Comparison of ENCODE assay signal across 2 cellular contexts in the genomic region with DNA sequence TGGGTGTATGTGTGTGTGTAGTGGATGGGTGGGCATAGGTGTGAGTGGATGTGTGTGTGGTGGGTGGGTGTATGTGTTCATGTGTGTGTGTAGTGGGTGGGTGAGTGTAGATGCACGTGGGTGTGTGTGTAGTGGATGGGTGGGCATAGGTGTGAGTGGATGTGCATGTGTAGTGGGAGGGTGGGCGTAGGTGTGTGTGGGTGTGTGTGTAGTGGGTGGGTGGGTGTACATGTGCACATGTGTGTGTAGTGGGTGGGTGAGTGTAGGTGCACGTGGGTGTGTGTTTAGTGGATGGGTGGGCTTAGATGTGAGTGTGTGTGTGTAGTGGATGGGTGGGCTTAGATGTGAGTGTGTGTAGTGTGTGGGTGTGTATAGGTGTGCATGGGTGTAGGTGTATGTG.
TF ChIP-seq lines count a peak whose summit lies in the region.

No MANE protein-coding gene starts in this region.

TF ChIP-seq in IMR-90, 13 proteins besides CTCF, POLR2A, EP300 and RAD21:
- TF ChIP-seq BHLHE40 (IDR thresholded peaks at IDR 0.05; ENCODE audit: low read depth, low read length) (no peak), FOS (IDR thresholded peaks at IDR 0.05; ENCODE audit: low read depth, low read length) (no peak), CEBPB (IDR thresholded peaks at IDR 0.05; ENCODE audit: low read depth, low read length) (no peak), CHD1 (IDR thresholded peaks at IDR 0.05; ENCODE audit: low read depth, low read length) (no peak), NFE2L2 (IDR thresholded peaks at IDR 0.05; ENCODE audit: low read depth, low read length) (no peak), MAFK (IDR thresholded peaks at IDR 0.05; ENCODE audit: low read depth, low read length) (no peak), RFX5 (IDR thresholded peaks at IDR 0.05; ENCODE audit: low read depth, low read length) (no peak), SMC3 (IDR thresholded peaks at IDR 0.05; ENCODE audit: low read depth, low read length) (no peak), MAZ (IDR thresholded peaks at IDR 0.05; ENCODE audit: borderline replicate concordance, low read depth, low read length) (no peak), RCOR1 (IDR thresholded peaks at IDR 0.05; ENCODE audit: insufficient replicate concordance, low read length) (no peak), MXI1 (IDR thresholded peaks at IDR 0.05; ENCODE audit: borderline replicate concordance, low read depth, low read length) (no peak)
- TF ChIP-seq, protein P1, sequence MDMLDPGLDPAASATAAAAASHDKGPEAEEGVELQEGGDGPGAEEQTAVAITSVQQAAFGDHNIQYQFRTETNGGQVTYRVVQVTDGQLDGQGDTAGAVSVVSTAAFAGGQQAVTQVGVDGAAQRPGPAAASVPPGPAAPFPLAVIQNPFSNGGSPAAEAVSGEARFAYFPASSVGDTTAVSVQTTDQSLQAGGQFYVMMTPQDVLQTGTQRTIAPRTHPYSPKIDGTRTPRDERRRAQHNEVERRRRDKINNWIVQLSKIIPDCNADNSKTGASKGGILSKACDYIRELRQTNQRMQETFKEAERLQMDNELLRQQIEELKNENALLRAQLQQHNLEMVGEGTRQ (IDR thresholded peaks at IDR 0.05; ENCODE audit: low read depth, low read length): no peak
- TF ChIP-seq, protein P2, sequence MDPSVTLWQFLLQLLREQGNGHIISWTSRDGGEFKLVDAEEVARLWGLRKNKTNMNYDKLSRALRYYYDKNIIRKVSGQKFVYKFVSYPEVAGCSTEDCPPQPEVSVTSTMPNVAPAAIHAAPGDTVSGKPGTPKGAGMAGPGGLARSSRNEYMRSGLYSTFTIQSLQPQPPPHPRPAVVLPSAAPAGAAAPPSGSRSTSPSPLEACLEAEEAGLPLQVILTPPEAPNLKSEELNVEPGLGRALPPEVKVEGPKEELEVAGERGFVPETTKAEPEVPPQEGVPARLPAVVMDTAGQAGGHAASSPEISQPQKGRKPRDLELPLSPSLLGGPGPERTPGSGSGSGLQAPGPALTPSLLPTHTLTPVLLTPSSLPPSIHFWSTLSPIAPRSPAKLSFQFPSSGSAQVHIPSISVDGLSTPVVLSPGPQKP (IDR thresholded peaks at IDR 0.05; ENCODE audit: borderline replicate concordance, low read depth, low read length): no peak

TF ChIP-seq in H1, 55 proteins besides CTCF, POLR2A, EP300 and RAD21:
- TF ChIP-seq, protein P3, sequence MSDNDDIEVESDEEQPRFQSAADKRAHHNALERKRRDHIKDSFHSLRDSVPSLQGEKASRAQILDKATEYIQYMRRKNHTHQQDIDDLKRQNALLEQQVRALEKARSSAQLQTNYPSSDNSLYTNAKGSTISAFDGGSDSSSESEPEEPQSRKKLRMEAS (IDR thresholded peaks at IDR 0.05): no peak
- TF ChIP-seq POU5F1 (IDR thresholded peaks at IDR 0.05; ENCODE audit: low read depth, low read length): no peak
- TF ChIP-seq, protein P4, sequence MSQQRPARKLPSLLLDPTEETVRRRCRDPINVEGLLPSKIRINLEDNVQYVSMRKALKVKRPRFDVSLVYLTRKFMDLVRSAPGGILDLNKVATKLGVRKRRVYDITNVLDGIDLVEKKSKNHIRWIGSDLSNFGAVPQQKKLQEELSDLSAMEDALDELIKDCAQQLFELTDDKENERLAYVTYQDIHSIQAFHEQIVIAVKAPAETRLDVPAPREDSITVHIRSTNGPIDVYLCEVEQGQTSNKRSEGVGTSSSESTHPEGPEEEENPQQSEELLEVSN (IDR thresholded peaks at IDR 0.05): no peak
- no peak for TF ChIP-seq RNF2 (IDR thresholded peaks at IDR 0.05; ENCODE audit: borderline replicate concordance, low read depth, low read length, missing control alignments, poor library complexity, severe bottlenecking)
- no peak for TF ChIP-seq CTBP2 (IDR thresholded peaks at IDR 0.05; ENCODE audit: borderline replicate concordance, insufficient read depth, insufficient read length, low read length)
- TF ChIP-seq MAFK (IDR thresholded peaks at IDR 0.05; ENCODE audit: low read depth, low read length): no peak
- TF ChIP-seq, protein P5, sequence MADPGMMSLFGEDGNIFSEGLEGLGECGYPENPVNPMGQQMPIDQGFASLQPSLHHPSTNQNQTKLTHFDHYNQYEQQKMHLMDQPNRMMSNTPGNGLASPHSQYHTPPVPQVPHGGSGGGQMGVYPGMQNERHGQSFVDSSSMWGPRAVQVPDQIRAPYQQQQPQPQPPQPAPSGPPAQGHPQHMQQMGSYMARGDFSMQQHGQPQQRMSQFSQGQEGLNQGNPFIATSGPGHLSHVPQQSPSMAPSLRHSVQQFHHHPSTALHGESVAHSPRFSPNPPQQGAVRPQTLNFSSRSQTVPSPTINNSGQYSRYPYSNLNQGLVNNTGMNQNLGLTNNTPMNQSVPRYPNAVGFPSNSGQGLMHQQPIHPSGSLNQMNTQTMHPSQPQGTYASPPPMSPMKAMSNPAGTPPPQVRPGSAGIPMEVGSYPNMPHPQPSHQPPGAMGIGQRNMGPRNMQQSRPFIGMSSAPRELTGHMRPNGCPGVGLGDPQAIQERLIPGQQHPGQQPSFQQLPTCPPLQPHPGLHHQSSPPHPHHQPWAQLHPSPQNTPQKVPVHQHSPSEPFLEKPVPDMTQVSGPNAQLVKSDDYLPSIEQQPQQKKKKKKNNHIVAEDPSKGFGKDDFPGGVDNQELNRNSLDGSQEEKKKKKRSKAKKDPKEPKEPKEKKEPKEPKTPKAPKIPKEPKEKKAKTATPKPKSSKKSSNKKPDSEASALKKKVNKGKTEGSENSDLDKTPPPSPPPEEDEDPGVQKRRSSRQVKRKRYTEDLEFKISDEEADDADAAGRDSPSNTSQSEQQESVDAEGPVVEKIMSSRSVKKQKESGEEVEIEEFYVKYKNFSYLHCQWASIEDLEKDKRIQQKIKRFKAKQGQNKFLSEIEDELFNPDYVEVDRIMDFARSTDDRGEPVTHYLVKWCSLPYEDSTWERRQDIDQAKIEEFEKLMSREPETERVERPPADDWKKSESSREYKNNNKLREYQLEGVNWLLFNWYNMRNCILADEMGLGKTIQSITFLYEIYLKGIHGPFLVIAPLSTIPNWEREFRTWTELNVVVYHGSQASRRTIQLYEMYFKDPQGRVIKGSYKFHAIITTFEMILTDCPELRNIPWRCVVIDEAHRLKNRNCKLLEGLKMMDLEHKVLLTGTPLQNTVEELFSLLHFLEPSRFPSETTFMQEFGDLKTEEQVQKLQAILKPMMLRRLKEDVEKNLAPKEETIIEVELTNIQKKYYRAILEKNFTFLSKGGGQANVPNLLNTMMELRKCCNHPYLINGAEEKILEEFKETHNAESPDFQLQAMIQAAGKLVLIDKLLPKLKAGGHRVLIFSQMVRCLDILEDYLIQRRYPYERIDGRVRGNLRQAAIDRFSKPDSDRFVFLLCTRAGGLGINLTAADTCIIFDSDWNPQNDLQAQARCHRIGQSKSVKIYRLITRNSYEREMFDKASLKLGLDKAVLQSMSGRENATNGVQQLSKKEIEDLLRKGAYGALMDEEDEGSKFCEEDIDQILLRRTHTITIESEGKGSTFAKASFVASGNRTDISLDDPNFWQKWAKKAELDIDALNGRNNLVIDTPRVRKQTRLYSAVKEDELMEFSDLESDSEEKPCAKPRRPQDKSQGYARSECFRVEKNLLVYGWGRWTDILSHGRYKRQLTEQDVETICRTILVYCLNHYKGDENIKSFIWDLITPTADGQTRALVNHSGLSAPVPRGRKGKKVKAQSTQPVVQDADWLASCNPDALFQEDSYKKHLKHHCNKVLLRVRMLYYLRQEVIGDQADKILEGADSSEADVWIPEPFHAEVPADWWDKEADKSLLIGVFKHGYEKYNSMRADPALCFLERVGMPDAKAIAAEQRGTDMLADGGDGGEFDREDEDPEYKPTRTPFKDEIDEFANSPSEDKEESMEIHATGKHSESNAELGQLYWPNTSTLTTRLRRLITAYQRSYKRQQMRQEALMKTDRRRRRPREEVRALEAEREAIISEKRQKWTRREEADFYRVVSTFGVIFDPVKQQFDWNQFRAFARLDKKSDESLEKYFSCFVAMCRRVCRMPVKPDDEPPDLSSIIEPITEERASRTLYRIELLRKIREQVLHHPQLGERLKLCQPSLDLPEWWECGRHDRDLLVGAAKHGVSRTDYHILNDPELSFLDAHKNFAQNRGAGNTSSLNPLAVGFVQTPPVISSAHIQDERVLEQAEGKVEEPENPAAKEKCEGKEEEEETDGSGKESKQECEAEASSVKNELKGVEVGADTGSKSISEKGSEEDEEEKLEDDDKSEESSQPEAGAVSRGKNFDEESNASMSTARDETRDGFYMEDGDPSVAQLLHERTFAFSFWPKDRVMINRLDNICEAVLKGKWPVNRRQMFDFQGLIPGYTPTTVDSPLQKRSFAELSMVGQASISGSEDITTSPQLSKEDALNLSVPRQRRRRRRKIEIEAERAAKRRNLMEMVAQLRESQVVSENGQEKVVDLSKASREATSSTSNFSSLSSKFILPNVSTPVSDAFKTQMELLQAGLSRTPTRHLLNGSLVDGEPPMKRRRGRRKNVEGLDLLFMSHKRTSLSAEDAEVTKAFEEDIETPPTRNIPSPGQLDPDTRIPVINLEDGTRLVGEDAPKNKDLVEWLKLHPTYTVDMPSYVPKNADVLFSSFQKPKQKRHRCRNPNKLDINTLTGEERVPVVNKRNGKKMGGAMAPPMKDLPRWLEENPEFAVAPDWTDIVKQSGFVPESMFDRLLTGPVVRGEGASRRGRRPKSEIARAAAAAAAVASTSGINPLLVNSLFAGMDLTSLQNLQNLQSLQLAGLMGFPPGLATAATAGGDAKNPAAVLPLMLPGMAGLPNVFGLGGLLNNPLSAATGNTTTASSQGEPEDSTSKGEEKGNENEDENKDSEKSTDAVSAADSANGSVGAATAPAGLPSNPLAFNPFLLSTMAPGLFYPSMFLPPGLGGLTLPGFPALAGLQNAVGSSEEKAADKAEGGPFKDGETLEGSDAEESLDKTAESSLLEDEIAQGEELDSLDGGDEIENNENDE (IDR thresholded peaks at IDR 0.05; ENCODE audit: insufficient replicate concordance, low read length): no peak
- no peak for TF ChIP-seq CHD1 (IDR thresholded peaks at IDR 0.05; ENCODE audit: low read depth, low read length)
- no peak for TF ChIP-seq BRCA1 (IDR thresholded peaks at IDR 0.05; ENCODE audit: low read depth, low read length)
- no peak for TF ChIP-seq SP4 (IDR thresholded peaks at IDR 0.05; ENCODE audit: low read length)
- no peak for TF ChIP-seq JUND (IDR thresholded peaks at IDR 0.05; ENCODE audit: low read length)
- TF ChIP-seq TAF7 (optimal IDR thresholded peaks at IDR 0.05; ENCODE audit: borderline replicate concordance, low read depth, low read length): no peak
- TF ChIP-seq EGR1 (IDR thresholded peaks at IDR 0.05; ENCODE audit: borderline replicate concordance, low read depth, low read length): no peak
- no peak for TF ChIP-seq ZNF274 (IDR thresholded peaks at IDR 0.05; ENCODE audit: borderline replicate concordance, extremely low read depth, low read length)
- no peak for TF ChIP-seq TBP (IDR thresholded peaks at IDR 0.05; ENCODE audit: low read depth, low read length)
- TF ChIP-seq BACH1 (IDR thresholded peaks at IDR 0.05; ENCODE audit: low read length): no peak
- TF ChIP-seq KDM5A (IDR thresholded peaks at IDR 0.05; ENCODE audit: low read length): no peak
- no peak for TF ChIP-seq GABPA (IDR thresholded peaks at IDR 0.05; ENCODE audit: borderline replicate concordance, insufficient read depth, low read length)
- no peak for TF ChIP-seq BCL11A (IDR thresholded peaks at IDR 0.05; ENCODE audit: low read depth in 2 of 2, low read length in 2 of 2)
